Comparison of ENCODE assay signal across 8 cellular contexts in the genomic region with DNA sequence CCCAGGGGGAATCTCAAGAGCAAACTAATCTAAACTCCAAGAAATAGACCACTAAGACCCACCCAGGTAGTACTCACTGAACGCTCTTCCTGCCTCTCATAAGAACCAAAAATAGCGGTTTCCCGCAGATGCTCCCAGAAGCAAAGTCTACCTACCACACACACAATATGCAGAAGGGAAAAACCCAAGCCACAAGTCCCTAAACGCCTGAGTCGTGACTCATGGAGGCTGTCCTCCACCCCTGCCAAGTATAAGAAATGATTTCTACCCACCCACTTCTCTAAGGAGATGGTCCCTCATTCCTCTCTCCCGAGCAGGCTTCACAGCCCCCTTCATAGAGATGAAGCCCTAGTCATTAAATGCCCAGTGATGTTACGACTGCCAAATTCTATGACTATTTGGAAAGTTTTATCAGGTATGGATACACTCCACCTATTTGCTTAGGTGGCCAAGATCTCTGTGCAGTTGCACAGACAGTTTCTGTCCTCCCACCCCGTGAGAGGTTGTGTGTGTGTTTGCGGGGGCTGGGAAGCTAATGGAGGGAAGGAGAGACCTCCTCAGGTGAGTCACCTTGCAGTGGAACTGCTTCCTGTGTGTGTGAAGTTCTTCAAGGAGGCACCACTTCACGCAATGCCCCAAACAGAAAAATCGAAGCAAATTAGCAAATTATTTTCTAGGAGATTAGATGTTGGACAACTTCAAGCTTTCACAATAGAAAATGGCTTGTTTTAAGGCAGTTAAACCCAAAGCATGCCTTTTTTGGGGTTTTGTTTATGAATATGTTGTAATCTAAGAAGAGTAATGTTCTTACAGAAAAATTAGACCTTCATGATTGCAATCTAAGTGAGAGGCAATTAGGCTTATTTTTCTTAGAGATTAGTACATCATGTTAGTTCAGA.
DNase-seq lines count a peak whose midpoint lies in the region; ATAC-seq and TF ChIP-seq lines count a peak whose summit lies in the region.

No MANE protein-coding gene starts in this region.

- H3K9me3 ChIP-seq in A673 (ENCODE audit: low read depth, low read length, poor library complexity, severe bottlenecking) (no peaks in the 10 kb centered on the region), muscle layer of colon (ENCODE audit: low read length) (no peaks in the 10 kb centered on the region)

- H3K4me3 Mint-ChIP-seq in stimulated activated naive CD8-positive, alpha-beta T cell treated with anti-CD3 and anti-CD28 coated beads, Interleukin-15, amount 100 ng/mL, for 72 hours: peak overlapping the region; percentile 65 to 67

- H3K4me1 Mint-ChIP-seq in stimulated activated naive CD8-positive, alpha-beta T cell treated with anti-CD3 and anti-CD28 coated beads, Interleukin-15, amount 100 ng/mL, for 72 hours: peaks cover 45% of the 10 kb centered on the region

- no peak for TF ChIP-seq CTCF in A673 (conservative IDR thresholded peaks at IDR 0.05; ENCODE audit: low read depth, low read length)

- POLR2A ChIA-PET in A673 (lab: Charles Lee; ENCODE audit: low non-redundant PET): interaction anchor here (0.6 kb wide), 1 partner anchor 14 kb away, joined by 5 read pairs; no protein-coding TSS in a partner anchor

- H3K27me3 Mint-ChIP-seq in stimulated activated naive CD8-positive, alpha-beta T cell treated with anti-CD3 and anti-CD28 coated beads, Interleukin-15, amount 100 ng/mL, for 72 hours: no peaks in the 10 kb centered on the region

- BruUV-seq in A673 (replicated peaks; lab: Mats Ljungman, UMichigan): no TSS peak

- no peaks in the 10 kb centered on the region for H3K9me3 Mint-ChIP-seq in stimulated activated naive CD8-positive, alpha-beta T cell treated with anti-CD3 and anti-CD28 coated beads, Interleukin-15, amount 100 ng/mL, for 72 hours

- H3K4me3 ChIP-seq in A673 (ENCODE audit: low read depth, low read length, poor library complexity, severe bottlenecking): no peak overlapping the region
- H3K4me3 ChIP-seq in muscle layer of colon (ENCODE audit: low read depth in 1 of 2, low read length in 2 of 2): no peak overlapping the region

- H3K4me1 ChIP-seq in A673 (ENCODE audit: insufficient read depth, low read length, poor library complexity, severe bottlenecking): peaks cover 39% of the 10 kb centered on the region
- H3K4me1 ChIP-seq in muscle layer of colon (ENCODE audit: insufficient read depth, low read length): peaks cover 24% of the 10 kb centered on the region

- DNase-seq in A673 (ENCODE audit: low spot score): peak; percentile 76
- peak; percentile 22 for DNase-seq in activated CD4-positive, alpha-beta T cell treated with anti-CD3 and anti-CD28 coated beads for 1 hour
- DNase-seq in dedifferentiated amniotic fluid mesenchymal stem cell (ENCODE audit: extremely low spot score): peak; percentile 92
- peak; percentile 60 to 77 for DNase-seq in stimulated activated naive CD8-positive, alpha-beta T cell treated with anti-CD3 and anti-CD28 coated beads, Interleukin-15, amount 100 ng/mL, for 72 hours
- no peak for DNase-seq in COLO668 (lab: John Stamatoyannopoulos, UW; ENCODE audit: unreplicated experiment)
- no peak for DNase-seq in pons (ENCODE audit: low spot score)

- no peak overlapping the region for H3K9ac ChIP-seq in muscle layer of colon (ENCODE audit: low read length)

- H3K27ac ChIP-seq in A673 (ENCODE audit: low read depth, low read length, poor library complexity, severe bottlenecking) (peak overlapping the region; percentile 94), muscle layer of colon (ENCODE audit: low read depth, low read length) (peak overlapping the region; percentile 57)

- intact Hi-C loops in A673 (cut with micrococcal nuclease; ENCODE audit: unreplicated experiment): no loop called here

- ATAC-seq in HG02870 (IDR thresholded peaks at IDR 0.05; ENCODE audit: unreplicated experiment): peak; percentile 66
- peak; percentile 97 for ATAC-seq in stimulated activated naive CD8-positive, alpha-beta T cell treated with anti-CD3 and anti-CD28 coated beads, Interleukin-15, amount 100 ng/mL, for 72 hours

- CTCF ChIA-PET in A673 (lab: Charles Lee): interaction anchor here (0.6 kb wide), 1 partner anchor 302 kb away, joined by 22 read pairs; no protein-coding TSS in a partner anchor

- H3K36me3 ChIP-seq in A673 (ENCODE audit: insufficient read depth, low read length, poor library complexity, severe bottlenecking) (no peaks in the 10 kb centered on the region), muscle layer of colon (ENCODE audit: insufficient read depth, low read length) (no peaks in the 10 kb centered on the region)

- peak overlapping the region; percentile 67 to 88 for H3K27ac Mint-ChIP-seq in stimulated activated naive CD8-positive, alpha-beta T cell treated with anti-CD3 and anti-CD28 coated beads, Interleukin-15, amount 100 ng/mL, for 72 hours

- H3K27me3 ChIP-seq in A673 (replicated peaks; ENCODE audit: insufficient read depth, low read depth, low read length, poor library complexity) (no peaks in the 10 kb centered on the region), muscle layer of colon (ENCODE audit: control insufficient read depth in 1 of 2, insufficient read depth in 2 of 2, low read length in 2 of 2) (no peaks in the 10 kb centered on the region)

Comparison
In these comparisons a context has a peak if more than half of its experiments do, and no peak if none do; other contexts are left out.
1. DNase-seq: peak in A673 (single experiment), activated CD4-positive, alpha-beta T cell treated with anti-CD3 and anti-CD28 coated beads for 1 hour (single experiment), dedifferentiated amniotic fluid mesenchymal stem cell (single experiment) and stimulated activated naive CD8-positive, alpha-beta T cell treated with anti-CD3 and anti-CD28 coated beads, Interleukin-15, amount 100 ng/mL, for 72 hours (2 of 2); none in COLO668 (single experiment) and pons (single experiment).